ENCODE assay signal across 17 cellular contexts in genomic region chr15:70835415-70835814, GRCh38. TPM values are rescaled to one million over a fixed set of nuclear protein-coding genes. Genes with fewer than 3 reads are reported as not detected.
DNase-seq lines count a peak whose midpoint lies in the region; ATAC-seq and TF ChIP-seq lines count a peak whose summit lies in the region.
"Had no signal": no experiment of that assay in that cellular context is flagged by ENCODE, and none has a peak within 500 bp of the region (broad histone marks: within the 10 kb centered on the region; RNA-seq: fewer than 3 reads in every experiment).

No MANE protein-coding gene starts in this region.

- TF ChIP-seq CTCF in HEK293 (tag by site-specific recombination; IDR thresholded peaks at IDR 0.05) (no peak), fibroblast of the aortic adventitia (IDR thresholded peaks at IDR 0.05; ENCODE audit: insufficient read depth, low read length) (no peak)

- H3K4me3 ChIP-seq in HEK293 (ENCODE audit: low read depth, low read length): no peak overlapping the region
- H3K4me3 ChIP-seq in fibroblast of the aortic adventitia (ENCODE audit: low read depth, low read length): no peak overlapping the region
- H3K4me3 ChIP-seq in subcutaneous abdominal adipose tissue (ENCODE audit: low read depth in 1 of 5, low read length in 5 of 5): no peak overlapping the region
- H3K4me3 ChIP-seq: Peyer's patch had no signal

- no peak overlapping the region for H3K27ac ChIP-seq in HEK293 (ENCODE audit: extremely low read depth, low read depth, low read length)
- peak overlapping the region; percentile 74 for H3K27ac ChIP-seq in subcutaneous abdominal adipose tissue (ENCODE audit: low read depth, low read length)
- H3K27ac ChIP-seq: Peyer's patch, VCaP had no signal

- CTCF ChIA-PET in HEK293 (lab: Yijun Ruan, JAX): interaction anchor here (0.6 to 5.6 kb wide), 6 partner anchors 10 to 113 kb away, joined by 3 to 34 read pairs (median 3); partner anchors contain the start of gene LARP6

- peak; percentile 88 for DNase-seq in fibroblast of the aortic adventitia (ENCODE audit: low read depth)
- DNase-seq in medulla oblongata (ENCODE audit: extremely low spot score): peak; percentile 40
- no peak for DNase-seq in activated CD4-positive, alpha-beta T cell treated with anti-CD3 and anti-CD28 coated beads, Interleukin-2, amount 50 U/mL, for 4 hours
- DNase-seq in NCI-H1092 treated with DMSO at 0.1 percent for 48 hours (lab: John Stamatoyannopoulos, UW): no peak
- DNase-seq: amniotic stem cell; CD8-positive, alpha-beta memory T cell; kidney glomerular epithelial cell; naive B cell; NCI-H1092; NCI-H82; Peyer's patch; T-cell had no signal

- H3K36me3 ChIP-seq in HEK293 (ENCODE audit: control insufficient read depth in 2 of 2, insufficient read depth in 1 of 2, low read length in 2 of 2) (peaks cover 7 to 53% of the 10 kb centered on the region in 2 experiments; a peak in 2 of 3 replicates), subcutaneous abdominal adipose tissue (ENCODE audit: control insufficient read depth in 5 of 5, insufficient read depth in 5 of 5, low read length in 5 of 5) (peaks cover 6 to 48% (median 37%) of the 10 kb centered on the region in 5 donors)
- H3K36me3 ChIP-seq: Peyer's patch had no signal

- H3K4me1 ChIP-seq in HEK293 (ENCODE audit: control insufficient read depth, insufficient read depth, low read length) (peaks cover 17% of the 10 kb centered on the region), subcutaneous abdominal adipose tissue (ENCODE audit: control insufficient read depth in 5 of 5, insufficient read depth in 5 of 5, low read length in 5 of 5) (peaks cover 0 to 28% (median 23%) of the 10 kb centered on the region in 5 donors)
- H3K4me1 ChIP-seq: Peyer's patch had no signal

- peak overlapping the region in 2 of 5 donors; percentile 10 to 61 for H3K9ac ChIP-seq in subcutaneous abdominal adipose tissue (ENCODE audit: low read length in 5 of 5)

- ATAC-seq in GM18520 (IDR thresholded peaks at IDR 0.05; ENCODE audit: unreplicated experiment): no peak
- no peak for ATAC-seq in HG02798 (IDR thresholded peaks at IDR 0.05; ENCODE audit: poor library complexity, unreplicated experiment)
- ATAC-seq: T-cell had no signal

- no peaks in the 10 kb centered on the region for H3K27me3 ChIP-seq in subcutaneous abdominal adipose tissue (ENCODE audit: control insufficient read depth in 5 of 5, insufficient read depth in 4 of 5, low read length in 5 of 5)
- H3K27me3 ChIP-seq: Peyer's patch had no signal

- H3K9me3 ChIP-seq in HEK293 (ENCODE audit: control insufficient read depth, insufficient read depth, low read depth, low read length): no peaks in the 10 kb centered on the region
- no peaks in the 10 kb centered on the region for H3K9me3 ChIP-seq in subcutaneous abdominal adipose tissue (ENCODE audit: control insufficient read depth in 5 of 5, low read length in 5 of 5)
- H3K9me3 ChIP-seq: Peyer's patch had no signal

- POLR2A ChIA-PET in HEK293 (lab: Yijun Ruan, JAX): no interaction called here

TF ChIP-seq in HEK293, 187 proteins besides CTCF, POLR2A, EP300 and RAD21:
- TF ChIP-seq SCRT2 (tag by site-specific recombination; IDR thresholded peaks at IDR 0.05) (peak; percentile 94), TRIM28 (IDR thresholded peaks at IDR 0.05; ENCODE audit: borderline replicate concordance, low read length) (peak; percentile 88; the same call in 1 of the 2 replicates), ZNF660 (tag by site-specific recombination; IDR thresholded peaks at IDR 0.05) (peak; percentile 96), ZNF692 (tag by site-specific recombination; IDR thresholded peaks at IDR 0.05) (peak; percentile 66; the same call in 1 of the 2 replicates), RBAK (tag by site-specific recombination; IDR thresholded peaks at IDR 0.05) (peak; percentile 100), ZFP69B (tag by site-specific recombination; IDR thresholded peaks at IDR 0.05) (0 out of 2 replicates have a peak, but pooled peaks have one; percentile 21), ZBTB11 (tag by site-specific recombination; conservative IDR thresholded peaks at IDR 0.05; ENCODE audit: low read depth) (no peak)
- TF ChIP-seq, protein P1, sequence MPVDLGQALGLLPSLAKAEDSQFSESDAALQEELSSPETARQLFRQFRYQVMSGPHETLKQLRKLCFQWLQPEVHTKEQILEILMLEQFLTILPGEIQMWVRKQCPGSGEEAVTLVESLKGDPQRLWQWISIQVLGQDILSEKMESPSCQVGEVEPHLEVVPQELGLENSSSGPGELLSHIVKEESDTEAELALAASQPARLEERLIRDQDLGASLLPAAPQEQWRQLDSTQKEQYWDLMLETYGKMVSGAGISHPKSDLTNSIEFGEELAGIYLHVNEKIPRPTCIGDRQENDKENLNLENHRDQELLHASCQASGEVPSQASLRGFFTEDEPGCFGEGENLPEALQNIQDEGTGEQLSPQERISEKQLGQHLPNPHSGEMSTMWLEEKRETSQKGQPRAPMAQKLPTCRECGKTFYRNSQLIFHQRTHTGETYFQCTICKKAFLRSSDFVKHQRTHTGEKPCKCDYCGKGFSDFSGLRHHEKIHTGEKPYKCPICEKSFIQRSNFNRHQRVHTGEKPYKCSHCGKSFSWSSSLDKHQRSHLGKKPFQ (tag by site-specific recombination; IDR thresholded peaks at IDR 0.05): no peak

RNA-seq across cellular contexts. Expression of gene LARP6, which starts 18.5 kb away (rescaled TPM):
- total RNA-seq in fibroblast of the aortic adventitia (ENCODE audit: low replicate concordance): 55.9 and 68.1 TPM in 2 replicates

RNA-seq across cellular contexts. Expression of gene THAP10, which starts 56.8 kb away (rescaled TPM):
- 2.3 and 7.9 TPM in 2 replicates for total RNA-seq in fibroblast of the aortic adventitia (ENCODE audit: low replicate concordance)

RNA-seq across cellular contexts. Expression of gene LRRC49, which starts 57.2 kb away (rescaled TPM):
- total RNA-seq in fibroblast of the aortic adventitia (ENCODE audit: low replicate concordance): 12.0 and 25.2 TPM in 2 replicates

Comparison
In these comparisons a context has a peak if more than half of its experiments do, and no peak if none do; other contexts are left out.
1. DNase-seq: peak in fibroblast of the aortic adventitia (single experiment) and medulla oblongata (single experiment); none in activated CD4-positive, alpha-beta T cell treated with anti-CD3 and anti-CD28 coated beads, Interleukin-2, amount 50 U/mL, for 4 hours (0 of 2) and NCI-H1092 treated with DMSO at 0.1 percent for 48 hours (single experiment).